ENCODE assay signal across 8 cellular contexts in the genomic region with DNA sequence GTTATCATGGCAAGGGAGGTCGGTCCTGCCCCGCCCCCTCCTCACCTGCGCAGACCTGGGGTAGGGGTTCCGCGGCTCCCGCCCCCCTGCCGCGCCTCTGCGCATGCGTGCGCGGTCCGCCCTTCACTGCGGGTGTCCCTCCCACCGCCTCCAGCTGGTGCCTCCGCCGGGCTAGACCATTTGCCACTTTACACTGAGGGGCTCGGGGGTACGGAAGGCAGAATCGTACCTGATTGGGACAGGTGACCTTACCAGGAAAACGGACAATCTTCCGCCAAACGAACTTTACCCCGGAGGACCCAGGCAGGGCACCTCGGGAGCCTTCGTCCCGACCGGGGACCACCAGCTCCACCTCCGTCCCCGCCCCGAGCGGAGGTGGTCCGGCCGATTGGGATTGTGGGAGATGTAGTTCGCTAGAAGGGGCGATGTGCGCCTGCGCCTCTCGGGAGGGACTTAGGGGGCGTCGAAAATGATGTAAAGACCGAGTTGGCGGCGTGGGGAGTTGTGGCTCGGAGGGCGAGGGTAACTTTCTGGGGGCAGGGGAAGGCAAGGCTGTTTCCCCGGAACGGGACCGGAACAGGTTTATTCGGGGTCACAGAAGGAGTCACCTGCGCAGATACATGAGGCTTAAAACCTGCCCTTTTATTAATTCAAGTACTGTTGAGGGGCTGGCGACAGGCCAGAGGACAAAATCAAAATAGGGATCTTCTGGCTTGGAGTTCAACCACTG. TPM values are rescaled to one million over a fixed set of nuclear protein-coding genes. Genes with fewer than 3 reads are reported as not detected.
A peak's percentile ranks its signal among the peaks of the same experiment; 100 is the strongest.
DNase-seq lines count a peak whose midpoint lies in the region; ATAC-seq and TF ChIP-seq lines count a peak whose summit lies in the region.

A gene with protein sequence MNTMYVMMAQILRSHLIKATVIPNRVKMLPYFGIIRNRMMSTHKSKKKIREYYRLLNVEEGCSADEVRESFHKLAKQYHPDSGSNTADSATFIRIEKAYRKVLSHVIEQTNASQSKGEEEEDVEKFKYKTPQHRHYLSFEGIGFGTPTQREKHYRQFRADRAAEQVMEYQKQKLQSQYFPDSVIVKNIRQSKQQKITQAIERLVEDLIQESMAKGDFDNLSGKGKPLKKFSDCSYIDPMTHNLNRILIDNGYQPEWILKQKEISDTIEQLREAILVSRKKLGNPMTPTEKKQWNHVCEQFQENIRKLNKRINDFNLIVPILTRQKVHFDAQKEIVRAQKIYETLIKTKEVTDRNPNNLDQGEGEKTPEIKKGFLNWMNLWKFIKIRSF (minus strand): TSS at position 344 of the 730 bp plus-strand sequence. CDS start 2,323 bp downstream, outside the sequence.

- peak within 1 kb of the TSS; percentile 78 to 92 for H3K27ac Mint-ChIP-seq in T-cell

- H3K4me1 ChIP-seq in left ventricle myocardium inferior: peaks cover 15% of the 10 kb centered on the region
- no peaks in the 10 kb centered on the region for H3K4me1 ChIP-seq in prostate gland (replicated peaks)
- no peaks in the 10 kb centered on the region for H3K4me1 ChIP-seq in urinary bladder (ENCODE audit: insufficient read depth)

- H3K27ac ChIP-seq in left ventricle myocardium inferior (replicated peaks): peak within 1 kb of the TSS; percentile 91
- H3K27ac ChIP-seq in prostate gland: peak within 1 kb of the TSS; percentile 79 to 82
- H3K27ac ChIP-seq in urinary bladder (ENCODE audit: low read depth): peak within 1 kb of the TSS; percentile 38

- no peaks in the 10 kb centered on the region for H3K27me3 Mint-ChIP-seq in T-cell

- DNase-seq in GM13976 (ENCODE audit: low spot score) (peak; percentile 96), NCI-H1436 (lab: John Stamatoyannopoulos, UW) (peak; percentile 93), T-cell (peak; percentile 80 to 97 (median 90)), amygdala (lab: John Stamatoyannopoulos, UW) (peak; percentile 47 to 100 (median 90)), left ventricle myocardium inferior (peak; percentile 95), prostate gland (ENCODE audit: low spot score) (peak; percentile 89)

- in situ Hi-C loops in GM13976 (cut with MboI; ENCODE audit: low sequenced_read_pairs, unreplicated experiment): no loop called here

- H3K4me1 Mint-ChIP-seq in T-cell: peaks cover 10 to 14% (median 11%) of the 10 kb centered on the region in 3 donors

- WGBS in prostate gland: 1% methylated on average over 51 of the region's 52 CpGs
- under 1% methylated on average over 52 of the region's 52 CpGs for WGBS in urinary bladder

- peak; percentile 22 for TF ChIP-seq POLR2A in prostate gland (IDR thresholded peaks at IDR 0.05)

- ATAC-seq in HG02840 (IDR thresholded peaks at IDR 0.05; ENCODE audit: low FRiP score, unreplicated experiment): peak; percentile 99
- peak; percentile 96 to 99 (median 97) for ATAC-seq in T-cell (replicated peaks in 1 of 4)

- H3K36me3 ChIP-seq in left ventricle myocardium inferior (no peaks in the 10 kb centered on the region), prostate gland (no peaks in the 10 kb centered on the region), urinary bladder (ENCODE audit: insufficient read depth) (no peaks in the 10 kb centered on the region)

- H3K4me3 ChIP-seq in left ventricle myocardium inferior (peak within 1 kb of the TSS; percentile 76), prostate gland (peak within 1 kb of the TSS; percentile 59 to 67), urinary bladder (ENCODE audit: low read depth, low read length) (peak within 1 kb of the TSS; percentile 61)

- POLR2A ChIA-PET in T-cell (lab: Charles Lee): interaction anchor here (0.5 to 1.6 kb wide), 5 partner anchors 11 to 643 kb away, joined by 3 to 19 read pairs (median 4); a partner anchor contains a TSS

- CTCF ChIA-PET in T-cell (lab: Charles Lee): interaction anchor here (1.1 to 2.5 kb wide), 4 partner anchors 11 to 52 kb away, joined by 3 to 42 read pairs (median 6); a partner anchor contains a TSS

- no peaks in the 10 kb centered on the region for H3K36me3 Mint-ChIP-seq in T-cell

- H3K9me3 Mint-ChIP-seq in T-cell: no peaks in the 10 kb centered on the region

- TF ChIP-seq CTCF in GM13976 (IDR thresholded peaks at IDR 0.05; ENCODE audit: borderline replicate concordance, control extremely low read depth, extremely low read depth, insufficient read depth, missing control alignments): no peak
- no peak for TF ChIP-seq CTCF in left ventricle myocardium inferior (IDR thresholded peaks at IDR 0.05; ENCODE audit: borderline replicate concordance)
- TF ChIP-seq CTCF in prostate gland (IDR thresholded peaks at IDR 0.05): peak in 1 of 4 experiments; percentile 21

- H3K4me3 Mint-ChIP-seq in T-cell: peak within 1 kb of the TSS; percentile 84 to 91 (median 89)

- H3K27me3 ChIP-seq in left ventricle myocardium inferior (ENCODE audit: low read depth) (no peaks in the 10 kb centered on the region), prostate gland (replicated peaks; ENCODE audit: insufficient read depth) (no peaks in the 10 kb centered on the region)

- intact Hi-C loops in left ventricle myocardium inferior (cut with micrococcal nuclease): no loop called here
- intact Hi-C loops in prostate gland (cut with DNase I): no loop called here

- H3K9me3 ChIP-seq in left ventricle myocardium inferior (replicated peaks) (no peaks in the 10 kb centered on the region), prostate gland (no peaks in the 10 kb centered on the region)

RNA-seq across cellular contexts. Expression of the gene that starts here (rescaled TPM):
- total RNA-seq in T-cell (1 to 10 TPM in 1 of 5 donors, under 1 TPM in 3, not detected in 1; 0.53 to 1.2 (median 0.75) TPM), left ventricle myocardium inferior (6.5 TPM), prostate gland (1 to 10 TPM; 2.3 to 4.4 TPM), urinary bladder (2.7 TPM)
- 1.2 TPM for polyA plus RNA-seq in urinary bladder

Comparison
In these comparisons a context has a peak if more than half of its experiments do, and no peak if none do; other contexts are left out.
1. Peak in every context shown above with its lines: DNase-seq, ATAC-seq, H3K4me3 ChIP-seq and H3K27ac ChIP-seq.
2. H3K27ac ChIP-seq: peak in every context shown above with its lines; median percentile 91 in left ventricle myocardium inferior; 80 in prostate gland; 38 in urinary bladder.